Comparison of ENCODE assay signal across 20 cellular contexts in genomic region chr3:38265604-38266307, GRCh38. TPM values are rescaled to one million over a fixed set of nuclear protein-coding genes. Genes with fewer than 3 reads are reported as not detected.
DNase-seq lines count a peak whose midpoint lies in the region; ATAC-seq and TF ChIP-seq lines count a peak whose summit lies in the region.
"Had no signal": no experiment of that assay in that cellular context is flagged by ENCODE, and none has a peak within 500 bp of the region (broad histone marks: within the 10 kb centered on the region; RNA-seq: fewer than 3 reads in every experiment).

Gene SLC22A13, plus strand, starts transcription at chr3:38265812. Its CDS starts 49 bp downstream, at chr3:38265861.

- H3F3A ChIP-seq in PC-3 (ENCODE audit: low read length, unreplicated experiment): no peaks in the 10 kb centered on the region

- POLR2A ChIA-PET in PC-3 (lab: Charles Lee; ENCODE audit: unreplicated experiment): interaction anchor here (0.6 kb wide), 1 partner anchor 76 kb away, joined by 3 read pairs; no protein-coding TSS in a partner anchor

- H3K4me1 ChIP-seq in BLaER1 (peaks cover 37% of the 10 kb centered on the region), neuronal stem cell (ENCODE audit: control insufficient read depth in 2 of 2, insufficient read depth in 1 of 2, low read depth in 1 of 2, low read length in 2 of 2) (peaks cover 7 to 10% of the 10 kb centered on the region in 2 donors), PC-3 (ENCODE audit: insufficient read depth, low read length) (no peaks in the 10 kb centered on the region)
- H3K4me1 ChIP-seq: BE2C, SJCRH30 had no signal

- intact Hi-C loops in PC-3 (cut with micrococcal nuclease): no loop called here

- H2AK5ac ChIP-seq in neuronal stem cell (ENCODE audit: low read depth, low read length): no peak within 1 kb of the TSS

- no peak within 1 kb of the TSS for H4K91ac ChIP-seq in neuronal stem cell (ENCODE audit: low read depth, low read length, poor library complexity)

- H3K79me1 ChIP-seq in neuronal stem cell (ENCODE audit: low read depth, low read length): no peaks in the 10 kb centered on the region

- peaks cover 12% of the 10 kb centered on the region for H3K9me3 Mint-ChIP-seq in glutamatergic neuron (ENCODE audit: unreplicated experiment)
- H3K9me3 Mint-ChIP-seq in progenitor cell of endocrine pancreas (ENCODE audit: low read depth): no peaks in the 10 kb centered on the region

- H4K8ac ChIP-seq in neuronal stem cell (ENCODE audit: low read depth, low read length): no peak within 1 kb of the TSS

- TF ChIP-seq CTCF in glutamatergic neuron (IDR thresholded peaks at IDR 0.05; ENCODE audit: partially characterized antibody, unreplicated experiment) (no peak), PC-3 (conservative IDR thresholded peaks at IDR 0.05; ENCODE audit: low read depth, low read length) (no peak), progenitor cell of endocrine pancreas (IDR thresholded peaks at IDR 0.05; ENCODE audit: unreplicated experiment) (no peak)

- no peak within 1 kb of the TSS for H3K4me3 ChIP-seq in BLaER1
- H3K4me3 ChIP-seq in neuronal stem cell (ENCODE audit: low read length in 2 of 2): no peak within 1 kb of the TSS
- no peak within 1 kb of the TSS for H3K4me3 ChIP-seq in PC-3 (ENCODE audit: low read length)
- H3K4me3 ChIP-seq: GM12878, PC-9, SJCRH30 had no signal

- no TSS peak for BruUV-seq in PC-3 (replicated peaks; lab: Mats Ljungman, UMichigan)

- H3K36me3 ChIP-seq in BLaER1: peaks cover 7% of the 10 kb centered on the region
- H3K36me3 ChIP-seq in neuronal stem cell (replicated peaks in 1 of 2; ENCODE audit: control insufficient read depth in 2 of 2, insufficient read depth in 2 of 2, low read length in 2 of 2): peaks cover 2% of the 10 kb centered on the region in 2 donors
- H3K36me3 ChIP-seq in PC-3 (ENCODE audit: low read depth, low read length): no peaks in the 10 kb centered on the region; the same call in 1 of the 2 replicates
- H3K36me3 ChIP-seq: BE2C, SJCRH30 had no signal

- no CpG with 5 or more reads among the region's 9 CpGs for WGBS in neuronal stem cell (ENCODE audit: extremely low coverage in 2 of 2, insufficient read length in 2 of 2, insufficient replicate concordance in 1 of 2), 2 donors

- H3K9ac ChIP-seq in BLaER1 (no peak within 1 kb of the TSS), neuronal stem cell (ENCODE audit: low read depth, low read length, poor library complexity) (no peak within 1 kb of the TSS), PC-3 (ENCODE audit: low read length) (no peak within 1 kb of the TSS)

- H3K27me3 Mint-ChIP-seq in T-helper 17 cell (no peaks in the 10 kb centered on the region), glutamatergic neuron (ENCODE audit: unreplicated experiment) (peaks cover 10% of the 10 kb centered on the region), progenitor cell of endocrine pancreas (no peaks in the 10 kb centered on the region)
- H3K27me3 Mint-ChIP-seq: CD4-positive, alpha-beta memory T cell had no signal

- no peak within 1 kb of the TSS for H3K18ac ChIP-seq in neuronal stem cell (ENCODE audit: low read length)

- no peak within 1 kb of the TSS for H2BK120ac ChIP-seq in neuronal stem cell (ENCODE audit: low read depth, low read length)

- H2AFZ ChIP-seq in neuronal stem cell (ENCODE audit: low read length) (no peak within 1 kb of the TSS), PC-3 (ENCODE audit: low read length) (no peak within 1 kb of the TSS)
- H2AFZ ChIP-seq: PC-9 had no signal

- H3K4me1 Mint-ChIP-seq in T-helper 17 cell (peaks cover 29% of the 10 kb centered on the region), glutamatergic neuron (ENCODE audit: low read depth, unreplicated experiment) (peaks cover 43% of the 10 kb centered on the region), progenitor cell of endocrine pancreas (ENCODE audit: low read depth) (peaks cover 7% of the 10 kb centered on the region)

- H3K27me3 ChIP-seq in BLaER1: no peaks in the 10 kb centered on the region
- no peaks in the 10 kb centered on the region for H3K27me3 ChIP-seq in neuronal stem cell (ENCODE audit: control insufficient read depth in 3 of 3, insufficient read depth in 3 of 3, low read depth in 1 of 3, low read length in 3 of 3)
- no peaks in the 10 kb centered on the region for H3K27me3 ChIP-seq in PC-3 (ENCODE audit: low read length)
- H3K27me3 ChIP-seq: BE2C, SJCRH30 had no signal

- H3K79me2 ChIP-seq in PC-3 (ENCODE audit: low read length): no peaks in the 10 kb centered on the region

- H3K36me3 Mint-ChIP-seq in T-helper 17 cell (ENCODE audit: low read depth): peaks cover 6% of the 10 kb centered on the region
- H3K36me3 Mint-ChIP-seq in glutamatergic neuron (ENCODE audit: unreplicated experiment): peaks cover 25% of the 10 kb centered on the region
- peaks cover 4% of the 10 kb centered on the region for H3K36me3 Mint-ChIP-seq in progenitor cell of endocrine pancreas (ENCODE audit: insufficient read depth)

- H4K20me1 ChIP-seq in BLaER1 (no peaks in the 10 kb centered on the region), PC-3 (ENCODE audit: low read length) (no peaks in the 10 kb centered on the region)

- ATAC-seq in T-helper 17 cell (no peak), PC-3 (no peak), GM18873 (IDR thresholded peaks at IDR 0.05; ENCODE audit: low FRiP score, unreplicated experiment) (no peak)
- ATAC-seq: GM12878 had no signal

- H3K4me2 ChIP-seq in BLaER1 (peak within 1 kb of the TSS; percentile 80), neuronal stem cell (ENCODE audit: insufficient read depth, low read length, poor library complexity, severe bottlenecking) (no peak within 1 kb of the TSS), PC-3 (ENCODE audit: low read length) (no peak within 1 kb of the TSS)
- H3K4me2 ChIP-seq: PC-9 had no signal

- 0 out of 2 replicates have a peak, but pooled peaks cover 4% of the 10 kb centered on the region for H3K9me3 ChIP-seq in BLaER1
- no peaks in the 10 kb centered on the region for H3K9me3 ChIP-seq in T-helper 17 cell (ENCODE audit: control insufficient read depth, low read length, poor library complexity, severe bottlenecking)
- H3K9me3 ChIP-seq in neuronal stem cell (replicated peaks in 1 of 2; ENCODE audit: control insufficient read depth in 2 of 2, insufficient read depth in 1 of 2, low read depth in 1 of 2, low read length in 2 of 2): peaks cover 0 to 10% of the 10 kb centered on the region in 2 donors
- H3K9me3 ChIP-seq in PC-3 (ENCODE audit: low read length): no peaks in the 10 kb centered on the region
- H3K9me3 ChIP-seq: BE2C, SJCRH30 had no signal

- H3K4me3 Mint-ChIP-seq in T-helper 17 cell (no peak within 1 kb of the TSS), glutamatergic neuron (ENCODE audit: unreplicated experiment) (peak within 1 kb of the TSS; percentile 64), progenitor cell of endocrine pancreas (ENCODE audit: low read depth) (no peak within 1 kb of the TSS)
- H3K4me3 Mint-ChIP-seq: CD4-positive, alpha-beta memory T cell had no signal

- no peak within 1 kb of the TSS for H3K4ac ChIP-seq in neuronal stem cell (ENCODE audit: low read length)

- H3K27ac Mint-ChIP-seq in T-helper 17 cell (peak within 1 kb of the TSS; percentile 34), glutamatergic neuron (ENCODE audit: unreplicated experiment) (peak within 1 kb of the TSS; percentile 91), progenitor cell of endocrine pancreas (no peak within 1 kb of the TSS)

- H2BK12ac ChIP-seq in neuronal stem cell (ENCODE audit: low read length): no peak within 1 kb of the TSS

- H2BK5ac ChIP-seq in neuronal stem cell (ENCODE audit: low read length): no peak within 1 kb of the TSS

- no peak within 1 kb of the TSS for H2BK15ac ChIP-seq in neuronal stem cell (ENCODE audit: low read length)

- CTCF ChIA-PET in PC-3 (lab: Charles Lee): interaction anchor here (0.6 to 1.6 kb wide), 2 partner anchors 52 to 81 kb away, joined by 3 to 14 read pairs; partner anchors contain the start of gene XYLB

- H3K9me2 ChIP-seq in PC-3 (replicated peaks; ENCODE audit: low read length): no peaks in the 10 kb centered on the region

- H3K27ac ChIP-seq in BLaER1 (peak within 1 kb of the TSS; percentile 69; the same call in 1 of the 2 replicates), neuronal stem cell (replicated peaks; ENCODE audit: low read length) (no peak within 1 kb of the TSS), PC-3 (ENCODE audit: low read length) (no peak within 1 kb of the TSS)
- H3K27ac ChIP-seq: PC-9, SJCRH30 had no signal

- DNase-seq in T-helper 17 cell (no peak), glutamatergic neuron (no peak), neuronal stem cell (ENCODE audit: low spot score) (no peak), PC-3 (no peak), progenitor cell of endocrine pancreas (ENCODE audit: low spot score, unreplicated experiment) (no peak), NCI-H1417 treated with DMSO at 0.1 percent for 48 hours (lab: John Stamatoyannopoulos, UW) (no peak)
- DNase-seq: BE2C; Calu3; CD4-positive, alpha-beta memory T cell; GF-D8; H7; NCI-H1436; NCI-H1930; NCI-H526; PC-9; SJCRH30 had no signal

- H3K23ac ChIP-seq in neuronal stem cell (ENCODE audit: low read depth, low read length, poor library complexity): peak within 1 kb of the TSS; percentile 2

- no peak within 1 kb of the TSS for H3K14ac ChIP-seq in neuronal stem cell (ENCODE audit: low read length)

RNA-seq across cellular contexts. Expression of gene SLC22A13, which starts in this region (rescaled TPM):
- total RNA-seq in T-helper 17 cell (under 1 TPM; 0.23 to 0.32 TPM), glutamatergic neuron (ENCODE audit: unreplicated experiment) (1.5 TPM), PC-3 (2014; rRNA removed) (0.73 TPM in 1 of 2 replicates, not detected in the other), progenitor cell of endocrine pancreas (0.62 and 0.67 TPM in 2 replicates)
- polyA plus RNA-seq in neuronal stem cell (2013, experiment 1 of 2): 0.03 TPM
- not detected for polyA plus RNA-seq in neuronal stem cell (2013, experiment 2 of 2)
- total RNA-seq: M059J had no signal
